8 cellular contexts compared by ENCODE assay signal in genomic region chr14:102363182-102363952, GRCh38. TPM values are rescaled to one million over a fixed set of nuclear protein-coding genes. Genes with fewer than 3 reads are reported as not detected.
A peak's percentile ranks its signal among the peaks of the same experiment; 100 is the strongest.
DNase-seq lines count a peak whose midpoint lies in the region; ATAC-seq and TF ChIP-seq lines count a peak whose summit lies in the region.

No MANE protein-coding gene starts in this region.

- H3K4me1 ChIP-seq in liver (ENCODE audit: control insufficient read depth in 4 of 4, insufficient read depth in 4 of 4, low read length in 3 of 4): peaks cover 6 to 19% (median 16%) of the 10 kb centered on the region in 4 donors

- WGBS in liver: 4% methylated on average over 53 of the region's 53 CpGs

- POLR2A ChIA-PET in BJ (lab: Charles Lee): no interaction called here

- H3K36me3 ChIP-seq in BJ (ENCODE audit: control insufficient read depth, insufficient read depth, low read length): no peaks in the 10 kb centered on the region
- H3K36me3 ChIP-seq in liver (ENCODE audit: control insufficient read depth in 4 of 4, insufficient read depth in 3 of 4, low read depth in 1 of 4, low read length in 3 of 4): peaks cover 0 to 5% (median 1%) of the 10 kb centered on the region in 4 donors

- H3K4me3 ChIP-seq in BJ (ENCODE audit: low read depth, low read length) (peak overlapping the region; percentile 84), liver (ENCODE audit: low read depth in 1 of 3, low read length in 3 of 3) (peak overlapping the region; percentile 78 to 97 (median 78))

- H3K9ac ChIP-seq in liver (ENCODE audit: low read depth in 1 of 2, low read length in 2 of 2): peak overlapping the region; percentile 66 to 76

- H3K27me3 ChIP-seq in BJ (ENCODE audit: control insufficient read depth, insufficient read depth, low read length): no peaks in the 10 kb centered on the region
- no peaks in the 10 kb centered on the region for H3K27me3 ChIP-seq in liver (ENCODE audit: control insufficient read depth in 4 of 4, insufficient read depth in 4 of 4, low read length in 3 of 4)

- TF ChIP-seq CTCF in BJ (IDR thresholded peaks at IDR 0.05; ENCODE audit: insufficient read depth, low read depth, low read length): no peak
- TF ChIP-seq CTCF in liver (IDR thresholded peaks at IDR 0.05; ENCODE audit: low read depth, low read length, missing input control): no peak

- CTCF ChIA-PET in BJ (lab: Yijun Ruan, JAX): interaction anchor here (1.3 to 1.5 kb wide), 2 partner anchors 13 to 161 kb away, joined by 4 read pairs; no protein-coding TSS in a partner anchor

- H3K27ac ChIP-seq in liver (ENCODE audit: low read depth in 1 of 2, low read length in 2 of 2): peak overlapping the region; percentile 88 to 89

- no peaks in the 10 kb centered on the region for H3K9me3 ChIP-seq in liver (ENCODE audit: control insufficient read depth in 4 of 4, low read length in 3 of 4)

- TF ChIP-seq RAD21 in liver (IDR thresholded peaks at IDR 0.05): no peak

- DNase-seq in BJ (ENCODE audit: low read depth) (peak; percentile 3), T-helper 1 cell (peak in 3 of 5 donors; percentile 17 to 31 (median 22)), dedifferentiated amniotic fluid mesenchymal stem cell (ENCODE audit: extremely low spot score) (peak; percentile 43), GDM1 (lab: John Stamatoyannopoulos, UW) (no peak)
- peak; percentile 13 to 20 for DNase-seq in stimulated activated CD8-positive, alpha-beta memory T cell treated with anti-CD3 and anti-CD28 coated beads, Interleukin-2, amount 100 ng/mL, for 48 hours (ENCODE audit: low read depth in 2 of 2)

- ATAC-seq in GM19025 (IDR thresholded peaks at IDR 0.05; ENCODE audit: low read depth, unreplicated experiment) (peak; percentile 8), HG03342 (IDR thresholded peaks at IDR 0.05; ENCODE audit: unreplicated experiment) (peak; percentile 12)

TF ChIP-seq in liver, 16 proteins besides CTCF, POLR2A, EP300 and RAD21:
- TF ChIP-seq, protein P1, sequence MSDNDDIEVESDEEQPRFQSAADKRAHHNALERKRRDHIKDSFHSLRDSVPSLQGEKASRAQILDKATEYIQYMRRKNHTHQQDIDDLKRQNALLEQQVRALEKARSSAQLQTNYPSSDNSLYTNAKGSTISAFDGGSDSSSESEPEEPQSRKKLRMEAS (IDR thresholded peaks at IDR 0.05): no peak
- no peak for TF ChIP-seq NR2F2 (IDR thresholded peaks at IDR 0.05)
- TF ChIP-seq EGR1 (IDR thresholded peaks at IDR 0.05; ENCODE audit: low read depth in 2 of 2): no peak
- TF ChIP-seq SP1 (IDR thresholded peaks at IDR 0.05): no peak
- no peak for TF ChIP-seq RXRA (IDR thresholded peaks at IDR 0.05)
- no peak for TF ChIP-seq FOXA2 (IDR thresholded peaks at IDR 0.05)
- TF ChIP-seq, protein P2, sequence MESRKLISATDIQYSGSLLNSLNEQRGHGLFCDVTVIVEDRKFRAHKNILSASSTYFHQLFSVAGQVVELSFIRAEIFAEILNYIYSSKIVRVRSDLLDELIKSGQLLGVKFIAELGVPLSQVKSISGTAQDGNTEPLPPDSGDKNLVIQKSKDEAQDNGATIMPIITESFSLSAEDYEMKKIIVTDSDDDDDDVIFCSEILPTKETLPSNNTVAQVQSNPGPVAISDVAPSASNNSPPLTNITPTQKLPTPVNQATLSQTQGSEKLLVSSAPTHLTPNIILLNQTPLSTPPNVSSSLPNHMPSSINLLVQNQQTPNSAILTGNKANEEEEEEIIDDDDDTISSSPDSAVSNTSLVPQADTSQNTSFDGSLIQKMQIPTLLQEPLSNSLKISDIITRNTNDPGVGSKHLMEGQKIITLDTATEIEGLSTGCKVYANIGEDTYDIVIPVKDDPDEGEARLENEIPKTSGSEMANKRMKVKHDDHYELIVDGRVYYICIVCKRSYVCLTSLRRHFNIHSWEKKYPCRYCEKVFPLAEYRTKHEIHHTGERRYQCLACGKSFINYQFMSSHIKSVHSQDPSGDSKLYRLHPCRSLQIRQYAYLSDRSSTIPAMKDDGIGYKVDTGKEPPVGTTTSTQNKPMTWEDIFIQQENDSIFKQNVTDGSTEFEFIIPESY (IDR thresholded peaks at IDR 0.05): no peak
- TF ChIP-seq GABPA (IDR thresholded peaks at IDR 0.05 in 1 of 2, conservative IDR thresholded peaks at IDR 0.05 in 1 of 2): no peak
- TF ChIP-seq JUND (IDR thresholded peaks at IDR 0.05): no peak
- no peak for TF ChIP-seq FOXA1 (IDR thresholded peaks at IDR 0.05)
- TF ChIP-seq REST (IDR thresholded peaks at IDR 0.05): no peak
- TF ChIP-seq HNF4A (conservative IDR thresholded peaks at IDR 0.05): no peak
- TF ChIP-seq HNF4G (IDR thresholded peaks at IDR 0.05): no peak
- TF ChIP-seq, protein P3, sequence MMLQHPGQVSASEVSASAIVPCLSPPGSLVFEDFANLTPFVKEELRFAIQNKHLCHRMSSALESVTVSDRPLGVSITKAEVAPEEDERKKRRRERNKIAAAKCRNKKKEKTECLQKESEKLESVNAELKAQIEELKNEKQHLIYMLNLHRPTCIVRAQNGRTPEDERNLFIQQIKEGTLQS (IDR thresholded peaks at IDR 0.05): no peak
- TF ChIP-seq YY1 (IDR thresholded peaks at IDR 0.05): no peak
- no peak for TF ChIP-seq TAF1 (conservative IDR thresholded peaks at IDR 0.05)
TF ChIP-seq in liver: peak in this region for 0.

RNA-seq across cellular contexts. Expression of gene TECPR2, which starts 0.6 kb away (rescaled TPM):
- 10.1 and 11.7 TPM in 2 replicates for polyA plus RNA-seq in BJ (2011; rRNA removed)
- polyA minus RNA-seq in BJ (2011; rRNA and poly(A)+ RNA removed): 20.0 and 24.1 TPM in 2 replicates
- 10 to 100 TPM in 1 of 2 donors, 1 to 10 TPM in 1; 6.3 to 12.6 TPM for total RNA-seq in liver
- 1 to 10 TPM; 2.0 to 4.1 TPM for polyA plus RNA-seq in liver

RNA-seq across cellular contexts. Expression of gene CINP, which starts 0.7 kb away (rescaled TPM):
- polyA plus RNA-seq in BJ (2011; rRNA removed) (46.0 and 49.1 TPM in 2 replicates), liver (10 to 100 TPM; 30.3 to 34.6 TPM)
- 27.9 and 41.5 TPM in 2 replicates for polyA minus RNA-seq in BJ (2011; rRNA and poly(A)+ RNA removed)
- 10 to 100 TPM; 25.1 to 30.1 TPM for total RNA-seq in liver

RNA-seq across cellular contexts. Expression of gene ZNF839, which starts 43.8 kb away (rescaled TPM):
- 8.3 and 9.0 TPM in 2 replicates for polyA plus RNA-seq in BJ (2011; rRNA removed)
- polyA minus RNA-seq in BJ (2011; rRNA and poly(A)+ RNA removed): 5.7 and 8.3 TPM in 2 replicates
- 1 to 10 TPM; 5.3 to 5.6 TPM for total RNA-seq in liver
- 1 to 10 TPM; 3.1 to 3.3 TPM for polyA plus RNA-seq in liver

RNA-seq across cellular contexts. Expression of gene MOK, which starts 58.4 kb away (rescaled TPM):
- 20.5 and 26.0 TPM in 2 replicates for polyA plus RNA-seq in BJ (2011; rRNA removed)
- 15.9 and 23.4 TPM in 2 replicates for polyA minus RNA-seq in BJ (2011; rRNA and poly(A)+ RNA removed)
- total RNA-seq in liver: 1 to 10 TPM; 2.4 to 6.4 TPM
- polyA plus RNA-seq in liver: 1 to 10 TPM; 2.8 to 2.9 TPM
